In the genomic region with DNA sequence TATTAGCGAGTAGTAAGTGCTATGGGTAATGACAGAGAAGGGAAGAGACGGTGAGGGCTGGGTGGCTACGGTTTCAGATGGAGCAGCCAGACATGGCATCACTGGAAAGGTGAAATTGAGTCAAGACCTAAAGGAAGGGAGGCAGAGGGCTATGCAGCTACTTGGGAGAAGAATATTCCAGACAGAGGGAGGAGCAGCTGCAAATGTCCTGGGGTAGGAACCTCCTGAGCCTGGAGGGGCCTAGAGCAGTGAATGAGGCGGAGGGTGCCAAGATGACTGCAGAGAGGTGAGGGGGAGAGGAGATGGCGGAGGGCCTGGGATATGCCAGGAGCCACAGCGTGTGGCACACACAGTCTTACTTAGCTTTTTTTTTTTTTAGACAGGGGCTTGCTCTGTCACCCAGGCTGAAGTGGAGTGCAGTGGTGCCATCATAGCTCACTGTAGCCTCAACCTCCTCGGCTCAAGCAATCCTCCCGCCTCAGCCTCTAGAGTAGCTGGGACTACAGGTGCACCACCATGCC, we compare ENCODE assay signal across 29 cellular contexts. TPM values are rescaled to one million over a fixed set of nuclear protein-coding genes. Genes with fewer than 3 reads are reported as not detected.
DNase-seq lines count a peak whose midpoint lies in the region; ATAC-seq and TF ChIP-seq lines count a peak whose summit lies in the region.
"Had no signal": no experiment of that assay in that cellular context is flagged by ENCODE, and none has a peak within 500 bp of the region (broad histone marks: within the 10 kb centered on the region; RNA-seq: fewer than 3 reads in every experiment).

No MANE protein-coding gene starts in this region.

- peaks cover 5% of the 10 kb centered on the region for H3K9me3 Mint-ChIP-seq in stimulated activated naive CD8-positive, alpha-beta T cell treated with anti-CD3 and anti-CD28 coated beads, Interleukin-15, Interleukin-2, amounts not matched to agents 100 ng/mL and 50 ng/mL, for 24 hours
- H3K9me3 Mint-ChIP-seq in central memory CD8-positive, alpha-beta T cell, result no peaks in the 10 kb centered on the region
- H3K9me3 Mint-ChIP-seq: natural killer cell treated with Interleukin-12 subunit alpha and Interleukin-12 subunit beta and Interleukin-15 and Interleukin-18, amount 100 ng/mL, for 72 hours had no signal

- H3K27me3 ChIP-seq in skeletal muscle satellite cell (ENCODE audit: control insufficient read depth, insufficient read depth, low read length), result no peaks in the 10 kb centered on the region
- no peaks in the 10 kb centered on the region for H3K27me3 ChIP-seq in vagina
- H3K27me3 ChIP-seq: colonic mucosa, hepatocyte, right lobe of liver, testis had no signal

- H3K27ac Mint-ChIP-seq in stimulated activated naive CD8-positive, alpha-beta T cell treated with anti-CD3 and anti-CD28 coated beads, Interleukin-15, Interleukin-2, amounts not matched to agents 100 ng/mL and 50 ng/mL, for 24 hours, result peak overlapping the region; percentile 0
- peak overlapping the region; percentile 13 for H3K27ac Mint-ChIP-seq in central memory CD8-positive, alpha-beta T cell (ENCODE audit: low read depth)

- intact Hi-C loops in vagina (cut with DNase I), result no loop called here

- peaks cover 54% of the 10 kb centered on the region for H3K4me1 ChIP-seq in skeletal muscle satellite cell (ENCODE audit: control insufficient read depth, insufficient read depth, low read length)
- peaks cover 36% of the 10 kb centered on the region for H3K4me1 ChIP-seq in vagina
- H3K4me1 ChIP-seq: colonic mucosa, HAP-1 had no signal

- no peak for ATAC-seq in stimulated activated naive CD8-positive, alpha-beta T cell treated with anti-CD3 and anti-CD28 coated beads, Interleukin-15, Interleukin-2, amounts not matched to agents 100 U/mL and 50 U/mL, for 24 hours
- ATAC-seq in central memory CD8-positive, alpha-beta T cell (replicated peaks; ENCODE audit: extremely low read depth, poor library complexity, severe bottlenecking), result no peak
- ATAC-seq: HepG2; natural killer cell treated with Interleukin-12 subunit alpha and Interleukin-12 subunit beta and Interleukin-15 and Interleukin-18, amount 100 ng/mL, for 72 hours; T-helper 17 cell had no signal

- H3K27me3 Mint-ChIP-seq in stimulated activated naive CD8-positive, alpha-beta T cell treated with anti-CD3 and anti-CD28 coated beads, Interleukin-15, Interleukin-2, amounts not matched to agents 100 ng/mL and 50 ng/mL, for 24 hours, result no peaks in the 10 kb centered on the region
- no peaks in the 10 kb centered on the region for H3K27me3 Mint-ChIP-seq in central memory CD8-positive, alpha-beta T cell
- H3K27me3 Mint-ChIP-seq: natural killer cell treated with Interleukin-12 subunit alpha and Interleukin-12 subunit beta and Interleukin-15 and Interleukin-18, amount 100 ng/mL, for 72 hours; T-helper 17 cell had no signal

- H3K36me3 Mint-ChIP-seq in stimulated activated naive CD8-positive, alpha-beta T cell treated with anti-CD3 and anti-CD28 coated beads, Interleukin-15, Interleukin-2, amounts not matched to agents 100 ng/mL and 50 ng/mL, for 24 hours (ENCODE audit: low read depth), result peaks cover 9% of the 10 kb centered on the region
- H3K36me3 Mint-ChIP-seq in central memory CD8-positive, alpha-beta T cell (ENCODE audit: insufficient read depth), result peaks cover 2% of the 10 kb centered on the region

- TF ChIP-seq POLR2A in vagina (IDR thresholded peaks at IDR 0.05), result no peak

- H3K36me3 ChIP-seq in skeletal muscle satellite cell (ENCODE audit: insufficient read depth, low read length) (no peaks in the 10 kb centered on the region), vagina (no peaks in the 10 kb centered on the region)
- H3K36me3 ChIP-seq: colonic mucosa, HAP-1, right lobe of liver had no signal

- TF ChIP-seq CTCF in vagina (IDR thresholded peaks at IDR 0.05), result no peak

- H3K9ac ChIP-seq in skeletal muscle satellite cell (ENCODE audit: low read depth, low read length), result no peak overlapping the region

- H3K4me3 ChIP-seq in skeletal muscle satellite cell (ENCODE audit: low read length) (peak overlapping the region; percentile 63), vagina (no peak overlapping the region)
- H3K4me3 ChIP-seq: colonic mucosa, HAP-1, hepatocyte, left ventricle myocardium inferior, right lobe of liver, testis had no signal

- peak overlapping the region; percentile 88 for H3K4me2 ChIP-seq in skeletal muscle satellite cell (ENCODE audit: low read length)
- H3K4me2 ChIP-seq: hepatocyte had no signal

- DNase-seq in stimulated activated naive CD8-positive, alpha-beta T cell treated with anti-CD3 and anti-CD28 coated beads, Interleukin-15, Interleukin-2, amounts not matched to agents 100 U/mL and 50 U/mL, for 24 hours, result no peak
- DNase-seq in central memory CD8-positive, alpha-beta T cell (ENCODE audit: low spot score in 2 of 2), result no peak
- DNase-seq in vagina (ENCODE audit: extremely low spot score in 2 of 2) (no peak), HT-29 (ENCODE audit: low spot score) (no peak)
- DNase-seq in stimulated activated CD4-positive, alpha-beta T cell treated with anti-CD3 and anti-CD28 coated beads, Interleukin-1b, Interleukin-23, amount 100 ng/mL, for 48 hours, result no peak
- DNase-seq in stimulated activated CD4-positive, alpha-beta T cell treated with anti-CD3 and anti-CD28 coated beads, Interleukin-15, amount 100 ng/mL, for 24 hours, result no peak
- DNase-seq: activated CD4-positive, alpha-beta T cell treated with anti-CD3 and anti-CD28 coated beads for 4 hours; activated effector memory CD4-positive, alpha-beta T cell treated with anti-CD3 and anti-CD28 coated beads, Interleukin-2, amount 50 U/mL, for 16 hours; C1 segment of cervical spinal cord; colonic mucosa; effector memory CD4-positive, alpha-beta T cell; EL; erythroblast; foreskin melanocyte; left ventricle myocardium inferior; NCI-H1092; NCI-H2029 treated with DMSO at 0.1 percent for 48 hours; NCI-H2227 treated with DMSO at 0.1 percent for 48 hours; NCI-H748 treated with DMSO at 0.1 percent for 48 hours; right lobe of liver; T-helper 17 cell; testis had no signal

- H3K4me1 Mint-ChIP-seq in stimulated activated naive CD8-positive, alpha-beta T cell treated with anti-CD3 and anti-CD28 coated beads, Interleukin-15, Interleukin-2, amounts not matched to agents 100 ng/mL and 50 ng/mL, for 24 hours (ENCODE audit: low read depth), result peaks cover 63% of the 10 kb centered on the region
- H3K4me1 Mint-ChIP-seq in central memory CD8-positive, alpha-beta T cell, result peaks cover 46% of the 10 kb centered on the region

- H3K9me3 ChIP-seq in skeletal muscle satellite cell (replicated peaks; ENCODE audit: low read length), result peaks cover 4% of the 10 kb centered on the region
- H3K9me3 ChIP-seq in vagina, result peaks cover 5% of the 10 kb centered on the region
- H3K9me3 ChIP-seq: colonic mucosa, testis had no signal

- H3K27ac ChIP-seq in vagina, result peak overlapping the region; percentile 86
- H3K27ac ChIP-seq: colonic mucosa, hepatocyte, HL-60, right lobe of liver had no signal

- H3K4me3 Mint-ChIP-seq in stimulated activated naive CD8-positive, alpha-beta T cell treated with anti-CD3 and anti-CD28 coated beads, Interleukin-15, Interleukin-2, amounts not matched to agents 100 ng/mL and 50 ng/mL, for 24 hours, result no peak overlapping the region
- no peak overlapping the region for H3K4me3 Mint-ChIP-seq in central memory CD8-positive, alpha-beta T cell

RNA-seq across cellular contexts. Expression of gene PLEKHF1, which starts 21.1 kb away (rescaled TPM):
- total RNA-seq in skeletal muscle satellite cell (2012; rRNA removed), result 17.5 and 23.1 TPM in 2 replicates
- total RNA-seq in vagina, result 37.1 TPM
- 1.1 and 1.2 TPM in 2 replicates for total RNA-seq in HT-29 (2014; rRNA removed; shearing (Covaris generic))

RNA-seq across cellular contexts. Expression of gene C19orf12, which starts 28.7 kb away (rescaled TPM):
- 19.9 and 21.8 TPM in 2 replicates for total RNA-seq in skeletal muscle satellite cell (2012; rRNA removed)
- total RNA-seq in vagina, result 14.2 TPM
- total RNA-seq in HT-29 (2014; rRNA removed; shearing (Covaris generic)), result 22.4 and 24.5 TPM in 2 replicates

Comparison
In these comparisons a context has a peak if more than half of its experiments do, and no peak if none do; other contexts are left out.
1. RNA of gene PLEKHF1, which starts 21.1 kb away (total RNA-seq): 37.1 TPM in vagina (single experiment); 1.1 to 1.2 TPM in HT-29; every median in the first group is over 10 times any median in the second.